Comparison of ENCODE assay signal across 25 cellular contexts in genomic region chr6:143117108-143117507, GRCh38.
"Had no signal": no experiment of that assay in that cellular context is flagged by ENCODE, and none has a peak within 500 bp of the region (broad histone marks: within the 10 kb centered on the region; RNA-seq: fewer than 3 reads in every experiment).

No MANE protein-coding gene starts in this region.

- ATAC-seq: foreskin keratinocyte; gastroesophageal sphincter; heart right ventricle; left cardiac atrium; left lung; mucosa of descending colon; natural killer cell treated with Interleukin-12 subunit alpha and Interleukin-12 subunit beta and Interleukin-15 and Interleukin-18, amount 100 ng/mL, for 72 hours; sciatic nerve had no signal

- H3K27me3 Mint-ChIP-seq: naive B cell, type B pancreatic cell had no signal

- H3K27ac Mint-ChIP-seq: mesothelial cell of epicardium; natural killer cell treated with Interleukin-12 subunit alpha and Interleukin-12 subunit beta and Interleukin-15 and Interleukin-18, amount 100 ng/mL, for 72 hours; type B pancreatic cell had no signal

- H3K4me3 Mint-ChIP-seq: mesothelial cell of epicardium; naive B cell; natural killer cell treated with Interleukin-12 subunit alpha and Interleukin-12 subunit beta and Interleukin-15 and Interleukin-18, amount 100 ng/mL, for 72 hours; neural progenitor cell; type B pancreatic cell had no signal

- H3K4me1 Mint-ChIP-seq: mesothelial cell of epicardium, neural progenitor cell had no signal

- H3K9me3 Mint-ChIP-seq: natural killer cell treated with Interleukin-12 subunit alpha and Interleukin-12 subunit beta and Interleukin-15 and Interleukin-18, amount 100 ng/mL, for 72 hours had no signal

- DNase-seq: colonic mucosa; dermis blood vessel endothelial cell; effector memory CD4-positive, alpha-beta T cell; foreskin keratinocyte; glutamatergic neuron; heart right ventricle; hippocampal formation; left cardiac atrium; left lung; mesenchymal stem cell; mucosa of descending colon; naive B cell; stimulated activated CD4-positive, alpha-beta T cell treated with anti-CD3 and anti-CD28 coated beads, Interleukin-12 subunit alpha, Interleukin-12 subunit beta, amount 100 ng/mL, for 4 hours; stimulated activated CD4-positive, alpha-beta T cell treated with anti-CD3 and anti-CD28 coated beads, Interleukin-1b, Interleukin-23, amount 100 ng/mL, for 48 hours; stimulated activated CD4-positive, alpha-beta T cell treated with anti-CD3 and anti-CD28 coated beads, Interleukin-4, amount 100 ng/mL, for 1 hour; stimulated activated CD8-positive, alpha-beta memory T cell treated with anti-CD3 and anti-CD28 coated beads, Interleukin-4, amount 100 ng/mL, for 48 hours; stimulated activated naive CD4-positive, alpha-beta T cell treated with Interleukin-2 at 50 U/mL for 16 hours; stomach; tibial artery had no signal

- H3K36me3 Mint-ChIP-seq: natural killer cell treated with Interleukin-12 subunit alpha and Interleukin-12 subunit beta and Interleukin-15 and Interleukin-18, amount 100 ng/mL, for 72 hours; neural progenitor cell had no signal
